In the genomic region with DNA sequence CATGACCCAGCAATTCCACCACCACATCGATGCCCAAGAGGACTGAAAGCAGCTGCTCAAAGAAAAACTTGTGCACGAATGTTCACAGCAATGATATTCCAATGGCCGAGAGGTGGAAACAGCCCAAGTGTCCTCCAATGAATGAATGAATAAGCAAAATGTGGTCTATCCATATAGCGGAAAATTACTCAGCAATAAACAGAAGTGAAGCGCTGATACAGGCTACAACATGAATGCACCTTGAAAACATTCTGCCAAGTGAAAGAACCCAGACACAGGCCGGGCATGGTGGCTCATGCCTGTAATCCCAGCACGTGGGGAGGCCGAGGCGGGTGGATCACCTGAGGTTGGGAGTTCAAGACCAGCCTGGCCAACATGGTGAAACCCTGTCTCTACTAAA, we compare ENCODE assay signal across 20 cellular contexts. TPM values are rescaled to one million over a fixed set of nuclear protein-coding genes. Genes with fewer than 3 reads are reported as not detected.
A peak's percentile ranks its signal among the peaks of the same experiment; 100 is the strongest.
DNase-seq lines count a peak whose midpoint lies in the region; ATAC-seq, FAIRE-seq and TF ChIP-seq lines count a peak whose summit lies in the region.
"Had no signal": no experiment of that assay in that cellular context is flagged by ENCODE, and none has a peak within 500 bp of the region (broad histone marks: within the 10 kb centered on the region; RNA-seq: fewer than 3 reads in every experiment).

No MANE protein-coding gene starts in this region.

- TF ChIP-seq CTCF in K562 (IDR thresholded peaks at IDR 0.05 in 2 of 3, conservative IDR thresholded peaks at IDR 0.05 in 1 of 3; ENCODE audit: insufficient read depth in 2 of 3, low read depth in 1 of 3, low read length in 3 of 3) (no peak), epithelial cell of esophagus (IDR thresholded peaks at IDR 0.05; ENCODE audit: insufficient read depth, low read depth, low read length, missing control alignments) (no peak), sigmoid colon (IDR thresholded peaks at IDR 0.05) (no peak)

- intact Hi-C loops in K562 (cut with micrococcal nuclease) (no loop called here), sigmoid colon (cut with DNase I) (no loop called here)

- H3K9me3 ChIP-seq in K562 (replicated peaks; ENCODE audit: control insufficient read depth, insufficient read depth, low read depth, low read length): no peaks in the 10 kb centered on the region
- H3K9me3 ChIP-seq in sigmoid colon: no peaks in the 10 kb centered on the region

- H3K4me3 ChIP-seq in K562 (no peak overlapping the region), epithelial cell of esophagus (ENCODE audit: low read length) (no peak overlapping the region), sigmoid colon (no peak overlapping the region), H7 (ENCODE audit: insufficient read depth, low read depth, low read length) (no peak overlapping the region)
- H3K4me3 ChIP-seq: GM23248 had no signal

- no peak overlapping the region for H3K4me2 ChIP-seq in K562 (ENCODE audit: insufficient read depth, low read length)

- H3K9ac ChIP-seq in K562 (ENCODE audit: insufficient read depth in 1 of 2, low read depth in 2 of 2, low read length in 2 of 2): no peak overlapping the region
- H3K9ac ChIP-seq: GM23248 had no signal

- no peak for TF ChIP-seq RAD21 in K562 (CRISPR knock-in tag; conservative IDR thresholded peaks at IDR 0.05 in 1 of 2, IDR thresholded peaks at IDR 0.05 in 1 of 2)

- H3K27me3 ChIP-seq in K562 (ENCODE audit: control insufficient read depth in 2 of 2, insufficient read depth in 2 of 2, low read length in 2 of 2): peaks cover 7 to 41% of the 10 kb centered on the region in 2 experiments; a peak in 4 of 5 replicates
- H3K27me3 ChIP-seq in sigmoid colon: no peaks in the 10 kb centered on the region
- H3K27me3 ChIP-seq in H7 (ENCODE audit: control insufficient read depth, insufficient read depth, low read length): no peaks in the 10 kb centered on the region

- no peak for ATAC-seq in K562
- ATAC-seq: HCT116 had no signal

- no peak for TF ChIP-seq EP300 in K562 (IDR thresholded peaks at IDR 0.05; ENCODE audit: low read length)
- no peak for TF ChIP-seq EP300 in sigmoid colon (IDR thresholded peaks at IDR 0.05)

- DNase-seq in K562 (ENCODE audit: extremely low read depth in 1 of 4, low spot score in 3 of 4): no peak
- peak; percentile 48 for DNase-seq in epithelial cell of esophagus (ENCODE audit: low read depth)
- peak; percentile 46 for DNase-seq in sigmoid colon
- DNase-seq in effector CD4-positive, alpha-beta T cell: no peak
- DNase-seq in stimulated activated CD4-positive, alpha-beta T cell treated with anti-CD3 and anti-CD28 coated beads, Interleukin-4, amount 100 ng/mL, for 24 hours: no peak
- no peak for DNase-seq in H7
- DNase-seq: C1 segment of cervical spinal cord; Calu3; CD4-positive, alpha-beta memory T cell; COR-L47; DMS53; DMS79 treated with DMSO at 0.1 percent for 48 hours; GF-D8; GM23248 had no signal

- H3K4me1 ChIP-seq in K562 (replicated peaks in 1 of 2; ENCODE audit: control insufficient read depth in 2 of 2, insufficient read depth in 2 of 2, low read length in 2 of 2) (no peaks in the 10 kb centered on the region), sigmoid colon (peaks cover 0 to 5% (median 0%) of the 10 kb centered on the region in 4 donors)

- H4K20me1 ChIP-seq in K562 (replicated peaks; ENCODE audit: control insufficient read depth, insufficient read depth, low read length): no peaks in the 10 kb centered on the region

- no peaks in the 10 kb centered on the region for H3K79me2 ChIP-seq in K562 (ENCODE audit: control insufficient read depth, insufficient read depth, low read length)

- H3K27ac ChIP-seq in K562 (ENCODE audit: extremely low read depth, low read depth, low read length): no peak overlapping the region
- no peak overlapping the region for H3K27ac ChIP-seq in sigmoid colon
- H3K27ac ChIP-seq: GM23248 had no signal

- peak; percentile 35 for FAIRE-seq in K562 (lab: Jason Lieb, UNC)
- FAIRE-seq: GM12891, H1 had no signal

- TF ChIP-seq POLR2A in K562 (conservative IDR thresholded peaks at IDR 0.05) (no peak), sigmoid colon (IDR thresholded peaks at IDR 0.05) (no peak)

- CTCF ChIA-PET in K562 (lab: Yijun Ruan, JAX; ENCODE audit: low intra/inter-chr PET ratio): no interaction called here

- POLR2A ChIA-PET in K562 (lab: Yijun Ruan, JAX): no interaction called here

- BruUV-seq in K562 (replicated peaks; lab: Mats Ljungman, UMichigan): no TSS peak

- no peak overlapping the region for H2AFZ ChIP-seq in K562 (ENCODE audit: low read depth, low read length)
- H2AFZ ChIP-seq: GM23248 had no signal

- H3K36me3 ChIP-seq in K562 (ENCODE audit: control insufficient read depth, insufficient read depth, low read length): no peaks in the 10 kb centered on the region
- no peaks in the 10 kb centered on the region for H3K36me3 ChIP-seq in sigmoid colon
- H3K36me3 ChIP-seq in H7 (replicated peaks; ENCODE audit: control insufficient read depth, insufficient read depth, low read length): no peaks in the 10 kb centered on the region

- H3K9me1 ChIP-seq in K562 (ENCODE audit: control insufficient read depth, insufficient read depth, low read length): no peaks in the 10 kb centered on the region

- WGBS in K562 (ENCODE audit: insufficient coverage, low coverage, missing lambda C conversion rate): under 1% methylated on average over 9 of the region's 9 CpGs
- 85% methylated on average over 9 of the region's 9 CpGs for WGBS in sigmoid colon, 2 donors

- in situ Hi-C loops in K562 (cut with MboI): no loop called here

TF ChIP-seq in K562, 482 proteins besides CTCF, POLR2A, EP300 and RAD21:
- TF ChIP-seq STAG1 (CRISPR knock-in tag; IDR thresholded peaks at IDR 0.05; ENCODE audit: borderline replicate concordance): no peak
- peak; percentile 88 for TF ChIP-seq ZNF316 (IDR thresholded peaks at IDR 0.05)
- no peak for TF ChIP-seq CC2D1A (IDR thresholded peaks at IDR 0.05)
- TF ChIP-seq CHD4 (IDR thresholded peaks at IDR 0.05; ENCODE audit: insufficient read depth, insufficient replicate concordance, low read depth, low read length, poor library complexity, severe bottlenecking): no peak
- TF ChIP-seq C11orf30 (IDR thresholded peaks at IDR 0.05; ENCODE audit: low read depth): peak; percentile 55; the same call in 1 of the 2 replicates
- TF ChIP-seq SMAD3 (CRISPR knock-in tag; conservative IDR thresholded peaks at IDR 0.05): no peak
- no peak for TF ChIP-seq CCAR2 (IDR thresholded peaks at IDR 0.05; ENCODE audit: low read depth, low read length)
- TF ChIP-seq POLR2B (IDR thresholded peaks at IDR 0.05; ENCODE audit: low read depth, partially characterized antibody): no peak
- TF ChIP-seq CBFA2T2 (conservative IDR thresholded peaks at IDR 0.05): no peak
- TF ChIP-seq TGIF2 (CRISPR knock-in tag; IDR thresholded peaks at IDR 0.05): no peak
- TF ChIP-seq NFE2 (IDR thresholded peaks at IDR 0.05; ENCODE audit: low read depth): peak; percentile 66
- TF ChIP-seq MAFG (tag; conservative IDR thresholded peaks at IDR 0.05): peak; percentile 78
- TF ChIP-seq CBFA2T3 (IDR thresholded peaks at IDR 0.05): 0 out of 2 replicates have a peak, but pooled peaks have one; percentile 9

RNA-seq across cellular contexts. Expression of gene SLC2A9, which starts 5.2 kb away (rescaled TPM):
- 0.53 and 2.7 TPM in 2 replicates for total RNA-seq in K562 (2011; cell fraction: chromatin; rRNA removed; ENCODE audit: low replicate concordance)
- 1.2 and 1.8 TPM in 2 replicates for total RNA-seq in K562 (2011; cell fraction: nucleolus; rRNA removed)
- total RNA-seq in K562 (2011; cell fraction: nucleoplasm; rRNA removed): 0.88 and 2.0 TPM in 2 replicates
- 0.57 and 1.3 TPM in 2 replicates for total RNA-seq in K562 (2014; rRNA removed)
- total RNA-seq in K562 (2014; rRNA removed; fragmentation: Illumina TruSeq; extraction: Trizol): 0.15 and 0.51 TPM in 2 replicates
- 0.23 and 0.36 TPM in 2 replicates for total RNA-seq in K562 (2015; rRNA removed; fragmentation: Illumina TruSeq; extraction: Trizol)
- total RNA-seq in K562 (2021): 0.49 and 0.60 TPM in 2 replicates
- 0.31 and 0.52 TPM in 2 replicates for polyA plus RNA-seq in K562 (2011; rRNA removed)
- polyA plus RNA-seq in K562 (2011; cell fraction: cytosol; rRNA removed): 0.24 and 0.30 TPM in 2 replicates
- 0.70 and 1.9 TPM in 2 replicates for polyA plus RNA-seq in K562 (2011; cell fraction: nucleus; rRNA removed)
- 0.76 and 0.96 TPM in 2 replicates for polyA plus RNA-seq in K562 (2012)
- 0.37 and 0.86 TPM in 2 replicates for polyA plus RNA-seq in K562 (2014; fragmentation: Illumina TruSeq; extraction: Trizol)
- under 1 TPM; 0.76 to 0.79 TPM for polyA plus RNA-seq in K562 (2014; fragmentation: Nextera tagmentation; extraction: Ambion mirVana)
- 0.78 and 1.9 TPM in 2 replicates for polyA plus RNA-seq in K562 (2014; rRNA removed)
- 0.25 and 0.33 TPM in 2 replicates for polyA minus RNA-seq in K562 (2011; rRNA and poly(A)+ RNA removed)
- polyA minus RNA-seq in K562 (2011; cell fraction: cytosol; rRNA and poly(A)+ RNA removed): not detected in 2 replicates
- 2.6 TPM in 2 replicates for polyA minus RNA-seq in K562 (2011; cell fraction: nucleus; rRNA and poly(A)+ RNA removed)
- 1 to 10 TPM; 3.9 to 6.7 (median 5.8) TPM for total RNA-seq in sigmoid colon
- 1 to 10 TPM in 1 of 3 donors, under 1 TPM in 1, not detected in 1; 0.92 to 4.8 TPM for polyA plus RNA-seq in sigmoid colon
- total RNA-seq in H7 (2014; rRNA removed; shearing (Covaris generic)): 0.26 TPM in 1 of 2 replicates, not detected in the other
- total RNA-seq: A172, A673, G401 had no signal

Comparison
In these comparisons a context has a peak if more than half of its experiments do, and no peak if none do; other contexts are left out.
1. DNase-seq: peak in epithelial cell of esophagus (single experiment) and sigmoid colon (single experiment); none in K562 (0 of 4), effector CD4-positive, alpha-beta T cell (single experiment), stimulated activated CD4-positive, alpha-beta T cell treated with anti-CD3 and anti-CD28 coated beads, Interleukin-4, amount 100 ng/mL, for 24 hours (single experiment) and H7 (single experiment).